1 cellular context compared by ENCODE assay signal in the genomic region with DNA sequence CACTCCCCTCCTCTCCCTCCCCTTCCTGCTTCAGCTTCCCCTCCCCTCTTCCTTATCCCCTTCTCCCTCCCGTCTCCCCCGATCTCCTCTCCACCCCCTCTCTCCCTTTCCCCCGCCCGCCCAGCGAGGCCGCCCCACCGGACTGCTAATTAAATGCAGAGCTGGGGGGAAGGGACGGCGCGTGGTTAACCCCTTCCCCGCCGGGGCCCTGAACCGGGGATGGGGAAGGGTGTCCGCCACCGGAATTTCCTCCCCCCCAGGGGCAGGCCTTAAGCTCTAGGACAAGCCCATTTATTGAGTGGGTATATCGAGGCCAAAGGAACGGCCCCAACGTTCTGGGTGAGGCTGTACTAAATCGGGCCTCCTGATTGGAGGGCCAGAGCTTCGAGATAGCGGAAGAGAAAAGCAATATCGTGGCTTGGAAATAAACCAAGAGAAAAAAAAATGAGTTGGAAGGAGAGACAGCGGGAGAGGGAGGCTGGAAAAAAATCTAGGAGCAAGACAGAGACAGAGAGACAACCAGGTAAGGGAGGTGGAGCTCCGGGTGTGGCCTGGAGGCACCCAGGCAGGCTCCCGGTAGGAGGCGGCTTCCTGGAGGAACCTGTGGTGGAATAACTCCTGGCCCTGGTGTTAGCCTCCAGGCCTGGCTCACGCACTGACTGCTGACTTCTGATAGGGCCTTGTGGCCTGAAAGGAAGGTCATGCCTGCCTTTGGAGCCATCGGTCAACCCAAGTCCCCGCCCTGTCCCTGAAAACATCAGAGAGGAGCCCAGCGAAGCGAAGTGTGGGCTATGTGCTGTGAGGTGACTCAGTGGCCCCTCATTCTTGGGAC.
TF ChIP-seq lines count a peak whose summit lies in the region.

No MANE protein-coding gene starts in this region.

TF ChIP-seq in K562, 482 proteins besides CTCF, POLR2A, EP300 and RAD21 (continued from another document and continues in another):
- TF ChIP-seq ZNF280A (IDR thresholded peaks at IDR 0.05; ENCODE audit: low read depth, partially characterized antibody) (no peak), TAF1 (IDR thresholded peaks at IDR 0.05; ENCODE audit: control insufficient read depth, extremely low read depth, insufficient read depth, low read length, severe bottlenecking) (peak; percentile 55), NFXL1 (CRISPR knock-in tag; IDR thresholded peaks at IDR 0.05) (no peak), E2F3 (CRISPR knock-in tag; IDR thresholded peaks at IDR 0.05) (no peak), TCF3 (CRISPR knock-in tag; IDR thresholded peaks at IDR 0.05) (peak; percentile 40; the same call in 1 of the 2 replicates), MXI1 (IDR thresholded peaks at IDR 0.05; ENCODE audit: low read depth, low read length) (0 out of 2 replicates have a peak, but pooled peaks have one; percentile 28), ZNF354B (CRISPR knock-in tag; IDR thresholded peaks at IDR 0.05) (no peak), ZBTB12 (CRISPR knock-in tag; IDR thresholded peaks at IDR 0.05) (no peak), POLR2AphosphoS2 (IDR thresholded peaks at IDR 0.05; ENCODE audit: low read length) (no peak), PKNOX1 (IDR thresholded peaks at IDR 0.05) (peak; percentile 87), NUFIP1 (IDR thresholded peaks at IDR 0.05; ENCODE audit: partially characterized antibody) (no peak), ZC3H11A (IDR thresholded peaks at IDR 0.05; ENCODE audit: low read depth, low read length) (no peak), ZKSCAN8 (CRISPR knock-in tag; IDR thresholded peaks at IDR 0.05) (no peak), MAFG (tag; conservative IDR thresholded peaks at IDR 0.05) (no peak), HMG20A (CRISPR knock-in tag; conservative IDR thresholded peaks at IDR 0.05) (no peak), SNAPC5 (CRISPR knock-in tag; IDR thresholded peaks at IDR 0.05) (no peak), AFF4 (CRISPR knock-in tag; IDR thresholded peaks at IDR 0.05) (no peak), IRF9 (tag; IDR thresholded peaks at IDR 0.05) (no peak), STAT5A (IDR thresholded peaks at IDR 0.05; ENCODE audit: borderline replicate concordance, low read length) (0 out of 2 replicates have a peak, but pooled peaks have one; percentile 4), KDM1A (IDR thresholded peaks at IDR 0.05) (peak; percentile 92 to 94), NR2C2 (CRISPR knock-in tag; IDR thresholded peaks at IDR 0.05) (no peak), NR2C2 (tag; IDR thresholded peaks at IDR 0.05) (peak; percentile 63; the same call in 1 of the 2 replicates), SNRNP70 (optimal IDR thresholded peaks at IDR 0.05; ENCODE audit: low read depth, low read length) (no peak), TBL1XR1 (IDR thresholded peaks at IDR 0.05; ENCODE audit: low read length in 2 of 2) (0 out of 4 replicates have a peak, but pooled peaks of 1 of the 2 experiments have one; percentile 32), ZBTB8A (IDR thresholded peaks at IDR 0.05; ENCODE audit: partially characterized antibody) (no peak), ZNF561 (CRISPR knock-in tag; conservative IDR thresholded peaks at IDR 0.05) (no peak), HIVEP1 (CRISPR knock-in tag; IDR thresholded peaks at IDR 0.05) (no peak), NFATC3 (IDR thresholded peaks at IDR 0.05) (0 out of 2 replicates have a peak, but pooled peaks have one; percentile 45), ZNF668 (CRISPR knock-in tag; IDR thresholded peaks at IDR 0.05) (no peak), HLTF (IDR thresholded peaks at IDR 0.05) (no peak), NELFE (IDR thresholded peaks at IDR 0.05; ENCODE audit: insufficient read depth, insufficient read length) (no peak), EHMT2 (IDR thresholded peaks at IDR 0.05) (no peak), ZNF830 (CRISPR knock-in tag; IDR thresholded peaks at IDR 0.05) (no peak), HCFC1 (IDR thresholded peaks at IDR 0.05; ENCODE audit: low read depth, low read length) (0 out of 2 replicates have a peak, but pooled peaks have one; percentile 16), ETV1 (tag; conservative IDR thresholded peaks at IDR 0.05; ENCODE audit: low read depth) (peak; percentile 83), HINFP (tag; conservative IDR thresholded peaks at IDR 0.05; ENCODE audit: low read depth) (no peak), TRIM28 (IDR thresholded peaks at IDR 0.05) (no peak), CEBPB (tag; IDR thresholded peaks at IDR 0.05) (no peak), ZNF592 (IDR thresholded peaks at IDR 0.05) (peak; percentile 67; the same call in 1 of the 2 replicates), GABPA (tag; conservative IDR thresholded peaks at IDR 0.05; ENCODE audit: low read depth) (no peak), TGIF2 (CRISPR knock-in tag; IDR thresholded peaks at IDR 0.05) (no peak), MAFF (IDR thresholded peaks at IDR 0.05; ENCODE audit: low read length) (no peak), ESRRB (CRISPR knock-in tag; IDR thresholded peaks at IDR 0.05; ENCODE audit: borderline replicate concordance) (0 out of 2 replicates have a peak, but pooled peaks have one; percentile 20)
- TF ChIP-seq, protein P1, sequence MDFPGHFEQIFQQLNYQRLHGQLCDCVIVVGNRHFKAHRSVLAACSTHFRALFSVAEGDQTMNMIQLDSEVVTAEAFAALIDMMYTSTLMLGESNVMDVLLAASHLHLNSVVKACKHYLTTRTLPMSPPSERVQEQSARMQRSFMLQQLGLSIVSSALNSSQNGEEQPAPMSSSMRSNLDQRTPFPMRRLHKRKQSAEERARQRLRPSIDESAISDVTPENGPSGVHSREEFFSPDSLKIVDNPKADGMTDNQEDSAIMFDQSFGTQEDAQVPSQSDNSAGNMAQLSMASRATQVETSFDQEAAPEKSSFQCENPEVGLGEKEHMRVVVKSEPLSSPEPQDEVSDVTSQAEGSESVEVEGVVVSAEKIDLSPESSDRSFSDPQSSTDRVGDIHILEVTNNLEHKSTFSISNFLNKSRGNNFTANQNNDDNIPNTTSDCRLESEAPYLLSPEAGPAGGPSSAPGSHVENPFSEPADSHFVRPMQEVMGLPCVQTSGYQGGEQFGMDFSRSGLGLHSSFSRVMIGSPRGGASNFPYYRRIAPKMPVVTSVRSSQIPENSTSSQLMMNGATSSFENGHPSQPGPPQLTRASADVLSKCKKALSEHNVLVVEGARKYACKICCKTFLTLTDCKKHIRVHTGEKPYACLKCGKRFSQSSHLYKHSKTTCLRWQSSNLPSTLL (IDR thresholded peaks at IDR 0.05) = no peak
- TF ChIP-seq, protein P2, sequence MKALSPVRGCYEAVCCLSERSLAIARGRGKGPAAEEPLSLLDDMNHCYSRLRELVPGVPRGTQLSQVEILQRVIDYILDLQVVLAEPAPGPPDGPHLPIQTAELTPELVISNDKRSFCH (CRISPR knock-in tag; IDR thresholded peaks at IDR 0.05) = no peak
- TF ChIP-seq, protein P2 (tag; IDR thresholded peaks at IDR 0.05) = peak; percentile 81; the same call in 1 of the 2 replicates
